7 cellular contexts compared by ENCODE assay signal in genomic region chr6:20811112-20811746, GRCh38.
DNase-seq lines count a peak whose midpoint lies in the region; ATAC-seq, FAIRE-seq and TF ChIP-seq lines count a peak whose summit lies in the region.

No MANE protein-coding gene starts in this region.

- POLR2A ChIA-PET in CD4-positive, alpha-beta T cell (lab: Charles Lee), result no interaction called here

- H3K27ac ChIP-seq in CD4-positive, alpha-beta T cell (ENCODE audit: low read depth, low read length), result no peak overlapping the region

- no peaks in the 10 kb centered on the region for H3K27me3 Mint-ChIP-seq in progenitor cell of endocrine pancreas
- no peaks in the 10 kb centered on the region for H3K27me3 Mint-ChIP-seq in CD4-positive, alpha-beta T cell

- H3K9me3 Mint-ChIP-seq in progenitor cell of endocrine pancreas (ENCODE audit: low read depth), result peaks cover 17% of the 10 kb centered on the region
- H3K9me3 Mint-ChIP-seq in CD4-positive, alpha-beta T cell, result peaks cover 4% of the 10 kb centered on the region

- CTCF ChIA-PET in CD4-positive, alpha-beta T cell (lab: Charles Lee), result no interaction called here

- TF ChIP-seq POLR2A in H54 (IDR thresholded peaks at IDR 0.05; ENCODE audit: low read depth, low read length) (no peak), erythroblast (IDR thresholded peaks at IDR 0.05; ENCODE audit: low read length) (no peak)

- DNase-seq in H54 (ENCODE audit: insufficient read length, low spot score) (peak; percentile 19), NCI-H446 treated with DMSO at 0.1 percent for 48 hours (lab: John Stamatoyannopoulos, UW) (peak; percentile 66), erythroblast (lab: John Stamatoyannopoulos, UW) (peak; percentile 67 to 81), progenitor cell of endocrine pancreas (ENCODE audit: low spot score, unreplicated experiment) (no peak), activated gamma-delta T cell (lab: John Stamatoyannopoulos, UW) (no peak)
- DNase-seq in CD4-positive, alpha-beta T cell, result no peak

- TF ChIP-seq CTCF in progenitor cell of endocrine pancreas (IDR thresholded peaks at IDR 0.05; ENCODE audit: unreplicated experiment), result no peak
- no peak for TF ChIP-seq CTCF in CD4-positive, alpha-beta T cell (IDR thresholded peaks at IDR 0.05)

- peaks cover 1% of the 10 kb centered on the region for H3K9me3 ChIP-seq in CD4-positive, alpha-beta T cell (ENCODE audit: control insufficient read depth, low read length)

- peak overlapping the region; percentile 93 for H3K27ac Mint-ChIP-seq in progenitor cell of endocrine pancreas
- no peak overlapping the region for H3K27ac Mint-ChIP-seq in CD4-positive, alpha-beta T cell

- no peak overlapping the region for H3K4me3 Mint-ChIP-seq in progenitor cell of endocrine pancreas (ENCODE audit: low read depth)
- H3K4me3 Mint-ChIP-seq in CD4-positive, alpha-beta T cell, result no peak overlapping the region

- peaks cover 27% of the 10 kb centered on the region for H3K4me1 Mint-ChIP-seq in progenitor cell of endocrine pancreas (ENCODE audit: low read depth)
- H3K4me1 Mint-ChIP-seq in CD4-positive, alpha-beta T cell (ENCODE audit: low read depth), result peaks cover 9% of the 10 kb centered on the region

- peak; percentile 98 for FAIRE-seq in H54 (lab: Jason Lieb, UNC)

- intact Hi-C loops in CD4-positive, alpha-beta T cell (cut with DNase I, micrococcal nuclease), result no loop called here

- peaks cover 21% of the 10 kb centered on the region for H3K36me3 Mint-ChIP-seq in progenitor cell of endocrine pancreas (ENCODE audit: insufficient read depth)
- H3K36me3 Mint-ChIP-seq in CD4-positive, alpha-beta T cell (ENCODE audit: low read depth), result peaks cover 35% of the 10 kb centered on the region

- no peak for ATAC-seq in CD4-positive, alpha-beta T cell (ENCODE audit: poor library complexity)
- no peak for ATAC-seq in GM21825 (IDR thresholded peaks at IDR 0.05; ENCODE audit: unreplicated experiment)

- H3K27me3 ChIP-seq in CD4-positive, alpha-beta T cell (ENCODE audit: control insufficient read depth, insufficient read depth, low read length), result no peaks in the 10 kb centered on the region

Comparison
In these comparisons a context has a peak if more than half of its experiments do, and no peak if none do; other contexts are left out.
1. DNase-seq: peak in H54 (single experiment), NCI-H446 treated with DMSO at 0.1 percent for 48 hours (single experiment) and erythroblast (2 of 2); none in progenitor cell of endocrine pancreas (single experiment), CD4-positive, alpha-beta T cell (0 of 10) and activated gamma-delta T cell (single experiment).